ENCODE assay signal across 21 cellular contexts in genomic region chr7:127690337-127690736, GRCh38. TPM values are rescaled to one million over a fixed set of nuclear protein-coding genes. Genes with fewer than 3 reads are reported as not detected.
A peak's percentile ranks its signal among the peaks of the same experiment; 100 is the strongest.
DNase-seq lines count a peak whose midpoint lies in the region; ATAC-seq and TF ChIP-seq lines count a peak whose summit lies in the region.
"Had no signal": no experiment of that assay in that cellular context is flagged by ENCODE, and none has a peak within 500 bp of the region (broad histone marks: within the 10 kb centered on the region; RNA-seq: fewer than 3 reads in every experiment).

No MANE protein-coding gene starts in this region.

- H3K4me1 Mint-ChIP-seq in activated naive CD4-positive, alpha-beta T cell treated with anti-CD3 and anti-CD28 coated beads, Interleukin-2, amount 10 ng/mL, durations not matched to agents 7 days and 5 days = peaks cover 2% of the 10 kb centered on the region
- H3K4me1 Mint-ChIP-seq in T-helper 17 cell = peaks cover 31% of the 10 kb centered on the region
- H3K4me1 Mint-ChIP-seq in activated T-helper 17 cell treated with anti-CD3 and anti-CD28 coated beads, Interleukin-2, amount 50 U/mL, for 72 hours = peaks cover 6% of the 10 kb centered on the region

- H3K36me3 ChIP-seq in neural cell (ENCODE audit: insufficient read depth, low read length) = no peaks in the 10 kb centered on the region
- H3K36me3 ChIP-seq in adrenal gland (replicated peaks in 1 of 2) = peaks cover 0 to 33% of the 10 kb centered on the region in 2 donors
- H3K36me3 ChIP-seq in vagina = peaks cover 0 to 22% of the 10 kb centered on the region in 2 donors

- H3K9me3 ChIP-seq in T-helper 17 cell (ENCODE audit: control insufficient read depth, low read length, poor library complexity, severe bottlenecking) = no peaks in the 10 kb centered on the region
- H3K9me3 ChIP-seq in neural cell (ENCODE audit: low read length) = no peaks in the 10 kb centered on the region
- no peaks in the 10 kb centered on the region for H3K9me3 ChIP-seq in adrenal gland (replicated peaks in 1 of 3)
- no peaks in the 10 kb centered on the region for H3K9me3 ChIP-seq in vagina
- H3K9me3 ChIP-seq: BE2C, HAP-1 had no signal

- CTCF ChIA-PET in activated naive CD4-positive, alpha-beta T cell treated with anti-CD3 and anti-CD28 coated beads, Interleukin-2, amount 10 ng/mL, durations not matched to agents 7 days and 5 days (lab: Charles Lee) = no interaction called here

- intact Hi-C loops in adrenal gland (cut with DNase I) = no loop called here
- intact Hi-C loops in vagina (cut with DNase I) = no loop called here

- H3K4me2 ChIP-seq in neural cell (ENCODE audit: low read length) = peak overlapping the region; percentile 19

- H3K4me3 Mint-ChIP-seq in activated naive CD4-positive, alpha-beta T cell treated with anti-CD3 and anti-CD28 coated beads, Interleukin-2, amount 10 ng/mL, durations not matched to agents 7 days and 5 days = no peak overlapping the region
- H3K4me3 Mint-ChIP-seq in T-helper 17 cell = no peak overlapping the region
- H3K4me3 Mint-ChIP-seq in activated T-helper 17 cell treated with anti-CD3 and anti-CD28 coated beads, Interleukin-2, amount 50 U/mL, for 72 hours = no peak overlapping the region
- H3K4me3 Mint-ChIP-seq: CD4-positive, CD25-positive, alpha-beta regulatory T cell; CD8-positive, alpha-beta memory T cell had no signal

- no peak for TF ChIP-seq RAD21 in neural cell (conservative IDR thresholded peaks at IDR 0.05)

- H3K9me2 ChIP-seq in neural cell (ENCODE audit: insufficient read depth, low read length) = no peaks in the 10 kb centered on the region

- no peaks in the 10 kb centered on the region for H4K20me1 ChIP-seq in neural cell (ENCODE audit: insufficient read depth)

- no peak overlapping the region for H2AFZ ChIP-seq in neural cell (ENCODE audit: low read depth, low read length)

- peak overlapping the region; percentile 1 for H3K4me3 ChIP-seq in neural cell (ENCODE audit: low read length)
- H3K4me3 ChIP-seq in adrenal gland = no peak overlapping the region
- no peak overlapping the region for H3K4me3 ChIP-seq in vagina
- H3K4me3 ChIP-seq: GM12878, HAP-1 had no signal

- H3K9ac ChIP-seq in neural cell (ENCODE audit: low read length) = no peak overlapping the region

- peak overlapping the region; percentile 36 for H3K27ac ChIP-seq in neural cell (ENCODE audit: low read length)
- no peak overlapping the region for H3K27ac ChIP-seq in adrenal gland
- H3K27ac ChIP-seq in vagina = no peak overlapping the region

- DNase-seq in activated naive CD4-positive, alpha-beta T cell treated with anti-CD3 and anti-CD28 coated beads, Interleukin-2, amount 10 ng/mL, durations not matched to agents 7 days and 5 days = no peak
- DNase-seq in activated naive CD4-positive, alpha-beta T cell treated with Interleukin-2 at 50 U/mL for 16 hours = no peak
- DNase-seq in T-helper 17 cell (no peak), adrenal gland (no peak), vagina (ENCODE audit: extremely low spot score in 2 of 2) (no peak)
- DNase-seq: ACHN; BE2C; C1 segment of cervical spinal cord; CD4-positive, CD25-positive, alpha-beta regulatory T cell; CD8-positive, alpha-beta memory T cell; COR-L47; DMS 273 treated with DMSO at 0.1 percent for 48 hours; DMS53; DND-41; EL had no signal

- H3K4me1 ChIP-seq in adrenal gland (replicated peaks in 1 of 2) (no peaks in the 10 kb centered on the region), vagina (no peaks in the 10 kb centered on the region)
- H3K4me1 ChIP-seq: HAP-1 had no signal

- peaks cover 49% of the 10 kb centered on the region for H3K36me3 Mint-ChIP-seq in activated naive CD4-positive, alpha-beta T cell treated with anti-CD3 and anti-CD28 coated beads, Interleukin-2, amount 10 ng/mL, durations not matched to agents 7 days and 5 days
- H3K36me3 Mint-ChIP-seq in T-helper 17 cell (ENCODE audit: low read depth) = peaks cover 14% of the 10 kb centered on the region
- peaks cover 95% of the 10 kb centered on the region for H3K36me3 Mint-ChIP-seq in activated T-helper 17 cell treated with anti-CD3 and anti-CD28 coated beads, Interleukin-2, amount 50 U/mL, for 72 hours (ENCODE audit: low read depth)

- H3F3A ChIP-seq in neural cell (ENCODE audit: insufficient read depth, low read length, poor library complexity, severe bottlenecking) = peaks cover 4% of the 10 kb centered on the region

- 91 to 93% (median 92%) methylated on average over 3 of the region's 3 CpGs for WGBS in adrenal gland, 4 donors

- TF ChIP-seq POLR2A in adrenal gland (IDR thresholded peaks at IDR 0.05) = no peak
- no peak for TF ChIP-seq POLR2A in vagina (IDR thresholded peaks at IDR 0.05)

- peak overlapping the region; percentile 39 for H3K27ac Mint-ChIP-seq in activated naive CD4-positive, alpha-beta T cell treated with anti-CD3 and anti-CD28 coated beads, Interleukin-2, amount 10 ng/mL, durations not matched to agents 7 days and 5 days
- peak overlapping the region; percentile 91 for H3K27ac Mint-ChIP-seq in T-helper 17 cell
- peak overlapping the region; percentile 32 for H3K27ac Mint-ChIP-seq in activated T-helper 17 cell treated with anti-CD3 and anti-CD28 coated beads, Interleukin-2, amount 50 U/mL, for 72 hours
- H3K27ac Mint-ChIP-seq: CD4-positive, CD25-positive, alpha-beta regulatory T cell had no signal

- ATAC-seq in T-helper 17 cell = no peak
- ATAC-seq in activated T-helper 17 cell treated with anti-CD3 and anti-CD28 coated beads, Interleukin-2, amount 50 U/mL, for 72 hours (replicated peaks) = no peak
- ATAC-seq in SK-N-SH treated with all-trans-retinoic acid at 6 μM for 48 hours = no peak
- ATAC-seq: GM12878, HepG2 had no signal

- no peaks in the 10 kb centered on the region for H3K9me3 Mint-ChIP-seq in activated naive CD4-positive, alpha-beta T cell treated with anti-CD3 and anti-CD28 coated beads, Interleukin-2, amount 10 ng/mL, durations not matched to agents 7 days and 5 days
- H3K9me3 Mint-ChIP-seq in activated T-helper 17 cell treated with anti-CD3 and anti-CD28 coated beads, Interleukin-2, amount 50 U/mL, for 72 hours = no peaks in the 10 kb centered on the region
- H3K9me3 Mint-ChIP-seq: CD4-positive, CD25-positive, alpha-beta regulatory T cell; CD8-positive, alpha-beta memory T cell had no signal

- H3K27me3 ChIP-seq in neural cell (ENCODE audit: insufficient read depth, low read depth, low read length) (no peaks in the 10 kb centered on the region), adrenal gland (no peaks in the 10 kb centered on the region), vagina (no peaks in the 10 kb centered on the region)
- H3K27me3 ChIP-seq: BE2C had no signal

- no peaks in the 10 kb centered on the region for H3K27me3 Mint-ChIP-seq in activated naive CD4-positive, alpha-beta T cell treated with anti-CD3 and anti-CD28 coated beads, Interleukin-2, amount 10 ng/mL, durations not matched to agents 7 days and 5 days
- H3K27me3 Mint-ChIP-seq in T-helper 17 cell = no peaks in the 10 kb centered on the region
- no peaks in the 10 kb centered on the region for H3K27me3 Mint-ChIP-seq in activated T-helper 17 cell treated with anti-CD3 and anti-CD28 coated beads, Interleukin-2, amount 50 U/mL, for 72 hours
- H3K27me3 Mint-ChIP-seq: CD4-positive, CD25-positive, alpha-beta regulatory T cell; CD8-positive, alpha-beta memory T cell had no signal

- no peaks in the 10 kb centered on the region for H3K79me2 ChIP-seq in neural cell (replicated peaks; ENCODE audit: insufficient read depth, low read length)

- TF ChIP-seq CTCF in neural cell (IDR thresholded peaks at IDR 0.05; ENCODE audit: poor library complexity, severe bottlenecking) (no peak), adrenal gland (IDR thresholded peaks at IDR 0.05) (no peak), vagina (IDR thresholded peaks at IDR 0.05) (no peak)

- peak; percentile 98 for TF ChIP-seq EP300 in neural cell (conservative IDR thresholded peaks at IDR 0.05; ENCODE audit: poor library complexity, severe bottlenecking)

TF ChIP-seq in neural cell, 6 proteins besides CTCF, POLR2A, EP300 and RAD21 (continues in another document):
- TF ChIP-seq SMC3 (conservative IDR thresholded peaks at IDR 0.05; ENCODE audit: poor library complexity) (peak; percentile 10), TAF1 (IDR thresholded peaks at IDR 0.05; ENCODE audit: low read depth) (no peak), EZH2 (IDR thresholded peaks at IDR 0.05; ENCODE audit: borderline replicate concordance, insufficient read depth, low read length, poor library complexity, severe bottlenecking) (no peak)

TF ChIP-seq in SK-N-SH treated with all-trans-retinoic acid at 6 μM for 48 hours, 23 proteins besides CTCF, POLR2A, EP300 and RAD21 (continues in another document):
- TF ChIP-seq SNAI2 (CRISPR knock-in tag; IDR thresholded peaks at IDR 0.05) (no peak), ZNF565 (CRISPR knock-in tag; conservative IDR thresholded peaks at IDR 0.05; ENCODE audit: low read depth) (no peak), TOX (CRISPR knock-in tag; IDR thresholded peaks at IDR 0.05; ENCODE audit: borderline replicate concordance) (no peak), ESRRG (CRISPR knock-in tag; IDR thresholded peaks at IDR 0.05) (no peak), ZNF8 (CRISPR knock-in tag; IDR thresholded peaks at IDR 0.05) (no peak), ZFP3 (CRISPR knock-in tag; IDR thresholded peaks at IDR 0.05) (no peak), RARB (CRISPR knock-in tag; IDR thresholded peaks at IDR 0.05) (no peak), BACH2 (CRISPR knock-in tag; IDR thresholded peaks at IDR 0.05; ENCODE audit: borderline replicate concordance) (no peak), TCF4 (CRISPR knock-in tag; IDR thresholded peaks at IDR 0.05; ENCODE audit: borderline replicate concordance) (no peak), ZC3H10 (CRISPR knock-in tag; IDR thresholded peaks at IDR 0.05) (no peak), CSRNP3 (CRISPR knock-in tag; IDR thresholded peaks at IDR 0.05) (no peak), ZNF70 (CRISPR knock-in tag; IDR thresholded peaks at IDR 0.05) (no peak)

RNA-seq across cellular contexts. Expression of gene SND1, which starts 38.3 kb away (rescaled TPM):
- total RNA-seq in T-helper 17 cell (100 to 1,000 TPM; 201 to 208 TPM), adrenal gland (100 to 1,000 TPM; 105 to 266 (median 138) TPM), vagina (85.9 TPM)
- 100 to 1,000 TPM; 246 to 256 TPM for total RNA-seq in activated T-helper 17 cell treated with anti-CD3 and anti-CD28 coated beads, Interleukin-2, amount 50 U/mL, for 72 hours
- polyA plus RNA-seq in neural cell (37.4 and 42.0 TPM in 2 replicates), adrenal gland (100 to 1,000 TPM in 1 of 3 donors, 10 to 100 TPM in 2; 58.9 to 164 (median 93.7) TPM)
- 92.4 and 101 TPM in 2 replicates for polyA minus RNA-seq in neural cell

Comparison
In these comparisons a context has a peak if more than half of its experiments do, and no peak if none do; other contexts are left out.
1. H3K27ac Mint-ChIP-seq: peak in every context shown above with its lines; median percentile 91 in T-helper 17 cell; 39 in activated naive CD4-positive, alpha-beta T cell treated with anti-CD3 and anti-CD28 coated beads, Interleukin-2, amount 10 ng/mL, durations not matched to agents 7 days and 5 days; 32 in activated T-helper 17 cell treated with anti-CD3 and anti-CD28 coated beads, Interleukin-2, amount 50 U/mL, for 72 hours.